In genomic region chr1:46180082-46180616, GRCh38 we compare ENCODE assay signal across 9 cellular contexts. TPM values are rescaled to one million over a fixed set of nuclear protein-coding genes. Genes with fewer than 3 reads are reported as not detected.
A peak's percentile ranks its signal among the peaks of the same experiment; 100 is the strongest.
DNase-seq lines count a peak whose midpoint lies in the region; ATAC-seq and TF ChIP-seq lines count a peak whose summit lies in the region.
"Had no signal": no experiment of that assay in that cellular context is flagged by ENCODE, and none has a peak within 500 bp of the region (broad histone marks: within the 10 kb centered on the region; RNA-seq: fewer than 3 reads in every experiment).

No MANE protein-coding gene starts in this region.

- TF ChIP-seq POLR2A in prostate gland (IDR thresholded peaks at IDR 0.05): peak; percentile 63

- WGBS in prostate gland: 39% methylated on average over 10 of the region's 12 CpGs

- no peak for ATAC-seq in GM19395 (IDR thresholded peaks at IDR 0.05; ENCODE audit: unreplicated experiment)

- H3K4me1 ChIP-seq in duodenal mucosa (ENCODE audit: control insufficient read depth in 1 of 2, insufficient read depth in 2 of 2, low read length in 2 of 2) (peaks cover 57 to 60% of the 10 kb centered on the region in 2 donors), prostate gland (replicated peaks) (peaks cover 42% of the 10 kb centered on the region)

- peak in 3 of 4 experiments; percentile 55 to 85 (median 84) for TF ChIP-seq CTCF in prostate gland (IDR thresholded peaks at IDR 0.05)

- no peaks in the 10 kb centered on the region for H3K36me3 ChIP-seq in duodenal mucosa (ENCODE audit: control insufficient read depth in 1 of 2, insufficient read depth in 2 of 2, low read length in 2 of 2)
- no peaks in the 10 kb centered on the region for H3K36me3 ChIP-seq in prostate gland

- DNase-seq in NCI-H82 (lab: John Stamatoyannopoulos, UW) (peak; percentile 64), NCI-H82 treated with DMSO at 0.1 percent for 48 hours (lab: John Stamatoyannopoulos, UW; ENCODE audit: unreplicated experiment) (no peak), NCI-H2196 treated with DMSO at 0.1 percent for 48 hours (lab: John Stamatoyannopoulos, UW; ENCODE audit: unreplicated experiment) (peak; percentile 85), prostate gland (ENCODE audit: low spot score) (peak; percentile 78), NCI-H1092 treated with DMSO at 0.1 percent for 48 hours (lab: John Stamatoyannopoulos, UW) (no peak)
- DNase-seq in stimulated activated CD4-positive, alpha-beta T cell treated with anti-CD3 and anti-CD28 coated beads, Interleukin-4, amount 100 ng/mL, for 4 hours: no peak

- H3K4me3 ChIP-seq in duodenal mucosa (ENCODE audit: low read depth in 1 of 2, low read length in 2 of 2): peak overlapping the region; percentile 44 to 64
- peak overlapping the region in 1 of 2 donors; percentile 33 for H3K4me3 ChIP-seq in prostate gland

- H3K9me3 ChIP-seq in duodenal mucosa (ENCODE audit: control insufficient read depth in 1 of 2, low read length in 2 of 2): no peaks in the 10 kb centered on the region
- no peaks in the 10 kb centered on the region for H3K9me3 ChIP-seq in prostate gland

- peak overlapping the region; percentile 61 for H3K27ac ChIP-seq in duodenal mucosa (ENCODE audit: low read depth, low read length)
- peak overlapping the region; percentile 93 to 94 for H3K27ac ChIP-seq in prostate gland

- peak overlapping the region; percentile 61 to 71 for H3K9ac ChIP-seq in duodenal mucosa (ENCODE audit: low read depth in 1 of 2, low read length in 2 of 2)

- H3K27me3 ChIP-seq in duodenal mucosa (ENCODE audit: control insufficient read depth in 1 of 2, insufficient read depth in 2 of 2, low read length in 2 of 2) (no peaks in the 10 kb centered on the region), prostate gland (replicated peaks; ENCODE audit: insufficient read depth) (no peaks in the 10 kb centered on the region)

- intact Hi-C loops in prostate gland (cut with DNase I): loop anchor here (5.0 to 10.0 kb wide), 2 partner anchors 48 to 295 kb away; partner anchors contain the start of gene PIK3R3

RNA-seq across cellular contexts. Expression of gene P3R3URF, which starts 3.9 kb away (rescaled TPM):
- not detected for total RNA-seq in prostate gland
- total RNA-seq: T-helper 17 cell had no signal

RNA-seq across cellular contexts. Expression of gene TSPAN1, which starts 5.3 kb away (rescaled TPM):
- 100 to 1,000 TPM in 1 of 2 donors, 10 to 100 TPM in 1; 77.2 to 322 TPM for total RNA-seq in prostate gland
- total RNA-seq: T-helper 17 cell had no signal

RNA-seq across cellular contexts. Expression of gene POMGNT1, which starts 18.1 kb away (rescaled TPM):
- 100 to 1,000 TPM; 106 to 120 TPM for total RNA-seq in prostate gland

RNA-seq across cellular contexts. Expression of gene LURAP1, which starts 23.0 kb away (rescaled TPM):
- total RNA-seq in prostate gland: 10 to 100 TPM; 12.7 to 17.5 TPM
- total RNA-seq: T-helper 17 cell had no signal

RNA-seq across cellular contexts. Expression of gene PIK3R3, which starts 47.7 kb away (rescaled TPM):
- 10 to 100 TPM in 1 of 2 donors, 1 to 10 TPM in 1; 9.1 to 26.5 TPM for total RNA-seq in prostate gland

Comparison
In these comparisons a context has a peak if more than half of its experiments do, and no peak if none do; other contexts are left out.
1. DNase-seq: peak in NCI-H82 (single experiment), NCI-H2196 treated with DMSO at 0.1 percent for 48 hours (single experiment) and prostate gland (single experiment); none in NCI-H82 treated with DMSO at 0.1 percent for 48 hours (single experiment), stimulated activated CD4-positive, alpha-beta T cell treated with anti-CD3 and anti-CD28 coated beads, Interleukin-4, amount 100 ng/mL, for 4 hours (0 of 2) and NCI-H1092 treated with DMSO at 0.1 percent for 48 hours (single experiment).